ENCODE assay signal across 27 cellular contexts in the genomic region with DNA sequence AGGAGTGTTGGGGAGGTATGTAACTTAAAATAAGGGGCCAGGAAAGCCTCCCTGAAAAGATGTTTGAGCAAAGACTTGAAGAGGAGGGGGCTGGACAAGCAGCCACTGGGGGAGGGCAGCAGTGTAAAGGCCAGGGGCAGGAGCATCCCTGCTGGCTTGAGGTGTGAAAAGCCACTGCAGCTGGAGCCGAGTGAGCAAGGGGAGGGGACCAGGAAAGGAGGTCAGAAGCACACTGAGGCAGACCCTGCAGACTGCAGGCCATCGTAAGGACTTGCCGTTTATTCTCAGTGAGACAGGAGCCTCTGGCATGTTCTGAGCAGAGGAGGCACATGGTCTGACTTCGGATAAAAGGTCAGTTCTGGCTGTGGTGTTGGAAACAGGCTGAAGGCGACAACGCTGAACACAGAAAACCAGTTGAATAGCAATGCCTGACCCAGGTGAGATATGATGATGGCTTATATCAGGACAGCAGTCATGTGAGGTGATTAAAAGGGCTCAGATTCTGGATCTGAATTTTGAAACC.
"Had no signal": no experiment of that assay in that cellular context is flagged by ENCODE, and none has a peak within 500 bp of the region (broad histone marks: within the 10 kb centered on the region; RNA-seq: fewer than 3 reads in every experiment).

No MANE protein-coding gene starts in this region.

- H3K27ac Mint-ChIP-seq: activated CD4-positive, alpha-beta memory T cell treated with anti-CD3 and anti-CD28 coated beads for 36 hours; activated CD4-positive, alpha-beta T cell treated with anti-CD3 and anti-CD28 coated beads, Interleukin-2, amount 10 ng/mL, durations not matched to agents 7 days and 5 days; activated naive CD4-positive, alpha-beta T cell treated with anti-CD3 and anti-CD28 coated beads for 36 hours; activated naive CD8-positive, alpha-beta T cell; activated T-helper 17 cell treated with anti-CD3 and anti-CD28 coated beads, Interleukin-2, amount 50 U/mL, for 72 hours; brain; T-cell had no signal

- H3K27me3 Mint-ChIP-seq: activated CD4-positive, alpha-beta memory T cell treated with anti-CD3 and anti-CD28 coated beads for 36 hours; activated CD4-positive, alpha-beta T cell treated with anti-CD3 and anti-CD28 coated beads, Interleukin-2, amount 10 ng/mL, durations not matched to agents 7 days and 5 days; activated naive CD8-positive, alpha-beta T cell; activated T-helper 17 cell treated with anti-CD3 and anti-CD28 coated beads, Interleukin-2, amount 50 U/mL, for 72 hours; T-cell had no signal

- FAIRE-seq: astrocyte, K562, TTC549 had no signal

- DNase-seq: activated CD4-positive, alpha-beta memory T cell treated with anti-CD3 and anti-CD28 coated beads for 36 hours; activated CD4-positive, alpha-beta T cell treated with anti-CD3 and anti-CD28 coated beads, Interleukin-2, amount 10 ng/mL, durations not matched to agents 7 days and 5 days; activated CD4-positive, CD25-positive, alpha-beta regulatory T cell; activated CD8-positive, alpha-beta memory T cell treated with anti-CD3 and anti-CD28 coated beads for 24 hours; activated gamma-delta T cell; activated naive CD4-positive, alpha-beta T cell treated with anti-CD3 and anti-CD28 coated beads for 36 hours; activated T-cell treated with anti-CD3 and anti-CD28 coated beads, Interleukin-2, amount 50 U/mL, for 4 hours; amygdala; Karpas-422; NCI-H1105 treated with DMSO at 0.1 percent for 48 hours; NCI-H146; NCI-H187 treated with DMSO at 0.1 percent for 48 hours; NCI-H2081 treated with DMSO at 0.1 percent for 48 hours; NCI-H446; NCI-H524; PC-3; SIG-M5; T-cell; T-helper 2 cell; T1000 had no signal

- H3K4me3 ChIP-seq: K562, SK-N-MC had no signal

- H3K4me1 Mint-ChIP-seq: activated CD4-positive, alpha-beta T cell treated with anti-CD3 and anti-CD28 coated beads, Interleukin-2, amount 10 ng/mL, durations not matched to agents 7 days and 5 days; T-cell had no signal

- ATAC-seq: activated T-cell treated with anti-CD3 and anti-CD28 coated beads, Interleukin-2, amount 50 U/mL, for 4 hours; activated T-helper 17 cell treated with anti-CD3 and anti-CD28 coated beads, Interleukin-2, amount 50 U/mL, for 72 hours; K562; PC-3; T-cell had no signal

- H3K4me3 Mint-ChIP-seq: activated CD4-positive, alpha-beta memory T cell treated with anti-CD3 and anti-CD28 coated beads for 36 hours; activated CD4-positive, alpha-beta T cell treated with anti-CD3 and anti-CD28 coated beads, Interleukin-2, amount 10 ng/mL, durations not matched to agents 7 days and 5 days; activated naive CD4-positive, alpha-beta T cell treated with anti-CD3 and anti-CD28 coated beads for 36 hours; activated naive CD8-positive, alpha-beta T cell; activated T-cell treated with anti-CD3 and anti-CD28 coated beads, Interleukin-2, amount 50 U/mL, for 4 hours; activated T-helper 17 cell treated with anti-CD3 and anti-CD28 coated beads, Interleukin-2, amount 50 U/mL, for 72 hours; brain; T-cell had no signal

- H3K27ac ChIP-seq: SK-N-MC had no signal
